8 cellular contexts compared by ENCODE assay signal in genomic region chr15:40307421-40308165, GRCh38. TPM values are rescaled to one million over a fixed set of nuclear protein-coding genes. Genes with fewer than 3 reads are reported as not detected.
DNase-seq lines count a peak whose midpoint lies in the region; ATAC-seq and TF ChIP-seq lines count a peak whose summit lies in the region.

A gene with protein sequence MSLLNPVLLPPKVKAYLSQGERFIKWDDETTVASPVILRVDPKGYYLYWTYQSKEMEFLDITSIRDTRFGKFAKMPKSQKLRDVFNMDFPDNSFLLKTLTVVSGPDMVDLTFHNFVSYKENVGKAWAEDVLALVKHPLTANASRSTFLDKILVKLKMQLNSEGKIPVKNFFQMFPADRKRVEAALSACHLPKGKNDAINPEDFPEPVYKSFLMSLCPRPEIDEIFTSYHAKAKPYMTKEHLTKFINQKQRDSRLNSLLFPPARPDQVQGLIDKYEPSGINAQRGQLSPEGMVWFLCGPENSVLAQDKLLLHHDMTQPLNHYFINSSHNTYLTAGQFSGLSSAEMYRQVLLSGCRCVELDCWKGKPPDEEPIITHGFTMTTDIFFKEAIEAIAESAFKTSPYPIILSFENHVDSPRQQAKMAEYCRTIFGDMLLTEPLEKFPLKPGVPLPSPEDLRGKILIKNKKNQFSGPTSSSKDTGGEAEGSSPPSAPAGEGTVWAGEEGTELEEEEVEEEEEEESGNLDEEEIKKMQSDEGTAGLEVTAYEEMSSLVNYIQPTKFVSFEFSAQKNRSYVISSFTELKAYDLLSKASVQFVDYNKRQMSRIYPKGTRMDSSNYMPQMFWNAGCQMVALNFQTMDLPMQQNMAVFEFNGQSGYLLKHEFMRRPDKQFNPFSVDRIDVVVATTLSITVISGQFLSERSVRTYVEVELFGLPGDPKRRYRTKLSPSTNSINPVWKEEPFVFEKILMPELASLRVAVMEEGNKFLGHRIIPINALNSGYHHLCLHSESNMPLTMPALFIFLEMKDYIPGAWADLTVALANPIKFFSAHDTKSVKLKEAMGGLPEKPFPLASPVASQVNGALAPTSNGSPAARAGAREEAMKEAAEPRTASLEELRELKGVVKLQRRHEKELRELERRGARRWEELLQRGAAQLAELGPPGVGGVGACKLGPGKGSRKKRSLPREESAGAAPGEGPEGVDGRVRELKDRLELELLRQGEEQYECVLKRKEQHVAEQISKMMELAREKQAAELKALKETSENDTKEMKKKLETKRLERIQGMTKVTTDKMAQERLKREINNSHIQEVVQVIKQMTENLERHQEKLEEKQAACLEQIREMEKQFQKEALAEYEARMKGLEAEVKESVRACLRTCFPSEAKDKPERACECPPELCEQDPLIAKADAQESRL (minus strand): TSS chr15:40307935. CDS start chr15:40307672, 263 bp downstream.

- no peaks in the 10 kb centered on the region for H3K36me3 ChIP-seq in esophagus squamous epithelium
- H3K36me3 ChIP-seq in psoas muscle (ENCODE audit: insufficient read depth in 1 of 2, low read depth in 1 of 2): no peaks in the 10 kb centered on the region

- peaks cover 0 to 4% (median 0%) of the 10 kb centered on the region in 3 donors for H3K4me1 ChIP-seq in esophagus squamous epithelium
- H3K4me1 ChIP-seq in psoas muscle: no peaks in the 10 kb centered on the region

- ATAC-seq in GM21723 (IDR thresholded peaks at IDR 0.05; ENCODE audit: unreplicated experiment): peak; percentile 77
- peak; percentile 17 to 57 (median 38) for ATAC-seq in psoas muscle

- intact Hi-C loops in esophagus squamous epithelium (cut with DNase I) (no loop called here), psoas muscle (cut with DNase I) (no loop called here)

- POLR2A ChIA-PET in activated CD8-positive, alpha-beta memory T cell treated with anti-CD3 and anti-CD28 coated beads for 36 hours (lab: Charles Lee): interaction anchor here (0.6 to 2.0 kb wide), 7 partner anchors 13 to 261 kb away, joined by 3 to 7 read pairs (median 4); partner anchors contain the start of genes ANKRD63 and INAFM2

- H3K27me3 ChIP-seq in esophagus squamous epithelium (peaks cover 0 to 63% (median 0%) of the 10 kb centered on the region in 4 donors), psoas muscle (ENCODE audit: insufficient read depth in 3 of 3, low read length in 2 of 3) (no peaks in the 10 kb centered on the region)

- 24 to 49% methylated on average over 3 to 4 of the region's 15 CpGs for whole genome bisulfite sequencing in esophagus squamous epithelium, 2 donors
- WGBS in psoas muscle, 3 donors: 47 to 54% (median 52%) methylated on average over 12 to 15 of the region's 15 CpGs

- H3K27ac ChIP-seq in esophagus squamous epithelium (peak within 1 kb of the TSS; percentile 56 to 83 (median 74)), psoas muscle (no peak within 1 kb of the TSS)

- TF ChIP-seq CTCF in esophagus squamous epithelium (IDR thresholded peaks at IDR 0.05) (peak in 2 of 6 experiments; percentile 11 to 17), psoas muscle (IDR thresholded peaks at IDR 0.05) (no peak)

- DNase-seq in Daoy (ENCODE audit: low read depth) (peak; percentile 48), NCI-H526 treated with DMSO at 0.1 percent for 48 hours (lab: John Stamatoyannopoulos, UW) (peak; percentile 51), esophagus squamous epithelium (lab: John Stamatoyannopoulos, UW) (no peak), psoas muscle (peak in 1 of 2 donors; percentile 69), NCI-H2227 treated with DMSO at 0.1 percent for 48 hours (lab: John Stamatoyannopoulos, UW) (no peak), NCI-H187 (lab: John Stamatoyannopoulos, UW) (no peak)

- peak within 1 kb of the TSS; percentile 12 to 57 (median 32) for H3K4me3 ChIP-seq in esophagus squamous epithelium
- peak within 1 kb of the TSS; percentile 43 for H3K4me3 ChIP-seq in psoas muscle

- H3K9me3 ChIP-seq in esophagus squamous epithelium (no peaks in the 10 kb centered on the region), psoas muscle (no peaks in the 10 kb centered on the region)

- CTCF ChIA-PET in activated CD8-positive, alpha-beta memory T cell treated with anti-CD3 and anti-CD28 coated beads for 36 hours (lab: Charles Lee): interaction anchor here (0.8 to 7.9 kb wide), 16 partner anchors 12 to 260 kb away, joined by 3 to 102 read pairs (median 4); partner anchors contain the start of genes ANKRD63, BAHD1, INAFM2 and IVD

- peak in 1 of 4 donors; percentile 32 for TF ChIP-seq POLR2A in esophagus squamous epithelium (IDR thresholded peaks at IDR 0.05)

RNA-seq across cellular contexts. Expression of the gene that starts here (rescaled TPM):
- 0.29 and 1.3 TPM in 2 replicates for total RNA-seq in Daoy (2014; rRNA removed; shearing (Covaris generic))
- total RNA-seq in activated CD8-positive, alpha-beta memory T cell treated with anti-CD3 and anti-CD28 coated beads for 36 hours: 10 to 100 TPM; 52.3 to 53.3 TPM
- total RNA-seq in esophagus squamous epithelium (10 to 100 TPM in 3 of 4 donors, 1 to 10 TPM in 1; 6.1 to 15.9 (median 10.4) TPM), psoas muscle (1 to 10 TPM; 1.7 to 4.6 (median 3.5) TPM)
- 1 to 10 TPM in 2 of 3 donors, under 1 TPM in 1; 0.73 to 2.0 (median 1.6) TPM for polyA plus RNA-seq in psoas muscle

Comparison
In these comparisons a context has a peak if more than half of its experiments do, and no peak if none do; other contexts are left out.
1. DNase-seq: peak in Daoy (single experiment) and NCI-H526 treated with DMSO at 0.1 percent for 48 hours (single experiment); none in esophagus squamous epithelium (single experiment), NCI-H2227 treated with DMSO at 0.1 percent for 48 hours (single experiment) and NCI-H187 (0 of 2).